ENCODE assay signal across 29 cellular contexts in genomic region chr4:128029907-128030306, GRCh38.
"Had no signal": no experiment of that assay in that cellular context is flagged by ENCODE, and none has a peak within 500 bp of the region (broad histone marks: within the 10 kb centered on the region; RNA-seq: fewer than 3 reads in every experiment).

No MANE protein-coding gene starts in this region.

- H3K9me3 Mint-ChIP-seq: stimulated activated effector memory CD8-positive, alpha-beta T cell treated with anti-CD3 and anti-CD28 coated beads, Interleukin-12 subunit alpha, Interleukin-12 subunit beta, amount 100 ng/mL, for 72 hours; stimulated activated memory B cell treated with anti-CD40 and anti-IgM and Interleukin-4, amounts not matched to agents 10 μg/mL and 1 μg/mL and 100 μg/mL, for 72 hours; stimulated activated naive B cell treated with anti-CD40 and anti-IgM and Interleukin-4, amounts not matched to agents 10 μg/mL and 1 μg/mL and 100 μg/mL, for 72 hours; stimulated activated naive CD8-positive, alpha-beta T cell treated with anti-CD3 and anti-CD28 coated beads, Interleukin-15, amount 100 ng/mL, for 72 hours; stimulated activated naive CD8-positive, alpha-beta T cell treated with anti-CD3 and anti-CD28 coated beads, Interleukin-15, Interleukin-2, amounts not matched to agents 100 ng/mL and 50 ng/mL, for 24 hours; type B pancreatic cell had no signal

- H3K36me3 ChIP-seq: uterus had no signal

- H3K4me3 Mint-ChIP-seq: stimulated activated effector memory CD8-positive, alpha-beta T cell treated with anti-CD3 and anti-CD28 coated beads, Interleukin-12 subunit alpha, Interleukin-12 subunit beta, amount 100 ng/mL, for 72 hours; stimulated activated memory B cell treated with anti-CD40 and anti-IgM and Interleukin-4, amounts not matched to agents 10 μg/mL and 1 μg/mL and 100 μg/mL, for 72 hours; stimulated activated naive B cell treated with anti-CD40 and anti-IgM and Interleukin-4, amounts not matched to agents 10 μg/mL and 1 μg/mL and 100 μg/mL, for 72 hours; stimulated activated naive CD8-positive, alpha-beta T cell treated with anti-CD3 and anti-CD28 coated beads, Interleukin-15, amount 100 ng/mL, for 72 hours; stimulated activated naive CD8-positive, alpha-beta T cell treated with anti-CD3 and anti-CD28 coated beads, Interleukin-15, Interleukin-2, amounts not matched to agents 100 ng/mL and 50 ng/mL, for 24 hours; type B pancreatic cell had no signal

- H3K4me1 Mint-ChIP-seq: stimulated activated effector memory CD8-positive, alpha-beta T cell treated with anti-CD3 and anti-CD28 coated beads, Interleukin-12 subunit alpha, Interleukin-12 subunit beta, amount 100 ng/mL, for 72 hours; stimulated activated memory B cell treated with anti-CD40 and anti-IgM and Interleukin-4, amounts not matched to agents 10 μg/mL and 1 μg/mL and 100 μg/mL, for 72 hours; stimulated activated naive B cell treated with anti-CD40 and anti-IgM and Interleukin-4, amounts not matched to agents 10 μg/mL and 1 μg/mL and 100 μg/mL, for 72 hours; stimulated activated naive CD8-positive, alpha-beta T cell treated with anti-CD3 and anti-CD28 coated beads, Interleukin-15, amount 100 ng/mL, for 72 hours had no signal

- H3K27me3 Mint-ChIP-seq: stimulated activated memory B cell treated with anti-CD40 and anti-IgM and Interleukin-4, amounts not matched to agents 10 μg/mL and 1 μg/mL and 100 μg/mL, for 72 hours; stimulated activated naive B cell treated with anti-CD40 and anti-IgM and Interleukin-4, amounts not matched to agents 10 μg/mL and 1 μg/mL and 100 μg/mL, for 72 hours; stimulated activated naive CD8-positive, alpha-beta T cell treated with anti-CD3 and anti-CD28 coated beads, Interleukin-15, amount 100 ng/mL, for 72 hours; stimulated activated naive CD8-positive, alpha-beta T cell treated with anti-CD3 and anti-CD28 coated beads, Interleukin-15, Interleukin-2, amounts not matched to agents 100 ng/mL and 50 ng/mL, for 24 hours; type B pancreatic cell had no signal

- H3K27me3 ChIP-seq: stomach, suprapubic skin, testis, thyroid gland, tibial artery, tibial nerve, transverse colon, upper lobe of left lung, upper lobe of right lung, uterus, vagina had no signal

- DNase-seq: stimulated activated CD4-positive, alpha-beta T cell treated with anti-CD3 and anti-CD28 coated beads, Interleukin-2, amount 100 ng/mL, for 48 hours; stimulated activated CD4-positive, alpha-beta T cell treated with anti-CD3 and anti-CD28 coated beads, Interleukin-4, amount 100 ng/mL, for 1 hour; stimulated activated CD4-positive, alpha-beta T cell treated with anti-CD3 and anti-CD28 coated beads, Interleukin-4, amount 100 ng/mL, for 24 hours; stimulated activated CD4-positive, alpha-beta T cell treated with anti-CD3 and anti-CD28 coated beads, Interleukin-4, amount 100 ng/mL, for 4 hours; stimulated activated CD8-positive, alpha-beta memory T cell treated with anti-CD3 and anti-CD28 coated beads, Interleukin-4, amount 100 ng/mL, for 48 hours; stimulated activated naive B cell treated with anti-CD40 and anti-IgM and Interleukin-4, amounts not matched to agents 10 μg/mL and 1 μg/mL and 100 μg/mL, for 72 hours; stimulated activated naive CD4-positive, alpha-beta T cell; stimulated activated naive CD4-positive, alpha-beta T cell treated with Interleukin-2 at 50 U/mL for 16 hours; stimulated activated naive CD8-positive, alpha-beta T cell treated with anti-CD3 and anti-CD28 coated beads, Interleukin-15, amount 100 ng/mL, for 72 hours; stimulated activated naive CD8-positive, alpha-beta T cell treated with anti-CD3 and anti-CD28 coated beads, Interleukin-15, Interleukin-2, amounts not matched to agents 100 U/mL and 50 U/mL, for 24 hours; stomach; substantia nigra; testis; thyroid gland; tibial artery; transverse colon; trophoblast cell; upper lobe of left lung; upper lobe of right lung; uterus had no signal

- H3K4me1 ChIP-seq: stomach, suprapubic skin, testis, thyroid gland, tibial artery, tibial nerve, transverse colon, upper lobe of left lung, upper lobe of right lung, uterus, vagina had no signal

- H3K27ac ChIP-seq: stomach, suprapubic skin, testis, thoracic aorta, thyroid gland, tibial artery, tibial nerve, transverse colon, upper lobe of left lung, upper lobe of right lung, uterus, vagina had no signal

- ATAC-seq: stimulated activated effector memory CD8-positive, alpha-beta T cell treated with anti-CD3 and anti-CD28 coated beads, Interleukin-12 subunit alpha, Interleukin-12 subunit beta, amount 100 ng/mL, for 72 hours; stimulated activated memory B cell treated with anti-CD40 and anti-IgM and Interleukin-4, amounts not matched to agents 10 μg/mL and 1 μg/mL and 100 μg/mL, for 72 hours; stimulated activated naive B cell treated with anti-CD40 and anti-IgM and Interleukin-4, amounts not matched to agents 10 μg/mL and 1 μg/mL and 100 μg/mL, for 72 hours; stimulated activated naive CD8-positive, alpha-beta T cell treated with anti-CD3 and anti-CD28 coated beads, Interleukin-15, amount 100 ng/mL, for 72 hours; stimulated activated naive CD8-positive, alpha-beta T cell treated with anti-CD3 and anti-CD28 coated beads, Interleukin-15, Interleukin-2, amounts not matched to agents 100 U/mL and 50 U/mL, for 24 hours; upper lobe of right lung had no signal

- H3K4me3 ChIP-seq: stomach, suprapubic skin, testis, thoracic aorta, thyroid gland, tibial artery, tibial nerve, transverse colon, upper lobe of left lung, upper lobe of right lung, uterus, vagina had no signal

- FAIRE-seq: urothelium cell line had no signal

- H3K27ac Mint-ChIP-seq: stimulated activated effector memory CD8-positive, alpha-beta T cell treated with anti-CD3 and anti-CD28 coated beads, Interleukin-12 subunit alpha, Interleukin-12 subunit beta, amount 100 ng/mL, for 72 hours; stimulated activated memory B cell treated with anti-CD40 and anti-IgM and Interleukin-4, amounts not matched to agents 10 μg/mL and 1 μg/mL and 100 μg/mL, for 72 hours; stimulated activated naive B cell treated with anti-CD40 and anti-IgM and Interleukin-4, amounts not matched to agents 10 μg/mL and 1 μg/mL and 100 μg/mL, for 72 hours; stimulated activated naive CD8-positive, alpha-beta T cell treated with anti-CD3 and anti-CD28 coated beads, Interleukin-15, Interleukin-2, amounts not matched to agents 100 ng/mL and 50 ng/mL, for 24 hours; type B pancreatic cell had no signal

- H3K9me3 ChIP-seq: stomach, suprapubic skin, testis, thoracic aorta, thyroid gland, tibial artery, tibial nerve, transverse colon, upper lobe of left lung, upper lobe of right lung, uterus, vagina had no signal
